8 cellular contexts compared by ENCODE assay signal in the genomic region with DNA sequence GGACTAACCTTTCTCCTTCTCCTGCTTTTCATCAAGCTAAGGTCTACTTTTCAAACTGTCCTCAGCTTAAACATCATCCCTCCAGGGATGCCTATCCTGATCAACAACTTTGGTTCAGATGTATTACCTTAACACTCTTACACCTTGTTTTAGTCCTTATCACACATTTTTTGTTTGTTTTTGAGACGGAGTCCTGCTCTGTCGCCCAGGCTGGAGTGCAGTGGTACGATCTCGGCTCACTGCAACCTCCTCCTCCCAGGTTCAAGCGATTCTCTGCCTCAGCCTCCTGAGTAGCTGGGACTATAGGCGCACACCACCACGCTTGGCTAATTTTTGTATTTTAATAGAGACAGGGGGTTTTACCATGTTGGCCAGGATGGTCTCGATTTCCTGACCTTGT. TPM values are rescaled to one million over a fixed set of nuclear protein-coding genes. Genes with fewer than 3 reads are reported as not detected.
DNase-seq lines count a peak whose midpoint lies in the region; ATAC-seq and TF ChIP-seq lines count a peak whose summit lies in the region.
"Not testable (repeated sequence)": the region's sequence is repeated elsewhere in the genome, so short reads cannot be mapped to it uniquely, and the experiment has no call there.

No MANE protein-coding gene starts in this region.

- H4K20me1 ChIP-seq in OCI-LY3 (ENCODE audit: insufficient read depth, low read length); mammary epithelial cell (ENCODE audit: insufficient read depth, low read length): not testable (repeated sequence)

- not testable (repeated sequence) for H3K9me3 ChIP-seq in OCI-LY3 (ENCODE audit: insufficient read depth, low read length); mammary epithelial cell (replicated peaks; ENCODE audit: insufficient read depth, low read length); mucosa of rectum (ENCODE audit: control insufficient read depth in 2 of 2, low read length in 2 of 2); gastrocnemius medialis

- CTCF ChIA-PET in activated CD8-positive, alpha-beta T cell treated with anti-CD3 and anti-CD28 coated beads, Interleukin-2, amount 10 ng/mL, durations not matched to agents 7 days and 5 days (lab: Charles Lee): interaction anchor here (0.8 to 3.2 kb wide), 5 partner anchors 13 to 152 kb away, joined by 3 to 18 read pairs (median 7); a partner anchor contains a TSS
- CTCF ChIA-PET in mammary epithelial cell (lab: Charles Lee; ENCODE audit: low non-redundant PET): interaction anchor here (0.6 kb wide), 1 partner anchor 152 kb away, joined by 5 read pairs; no protein-coding TSS in a partner anchor

- H3K9me3 Mint-ChIP-seq in activated CD8-positive, alpha-beta T cell treated with anti-CD3 and anti-CD28 coated beads, Interleukin-2, amount 10 ng/mL, durations not matched to agents 7 days and 5 days (ENCODE audit: insufficient read depth): not testable (repeated sequence)

- H3K9ac ChIP-seq in OCI-LY3 (ENCODE audit: low read length) (peak overlapping the region; percentile 78), mammary epithelial cell (ENCODE audit: insufficient read depth, low read length) (peak overlapping the region; percentile 92)
- H3K9ac ChIP-seq in mucosa of rectum (ENCODE audit: low read depth in 1 of 2, low read length in 2 of 2): not testable (repeated sequence)

- not testable (repeated sequence) for H2AFZ ChIP-seq in OCI-LY3 (ENCODE audit: low read depth, low read length); mammary epithelial cell (ENCODE audit: low read depth, low read length)

- not testable (repeated sequence) for H3K27me3 ChIP-seq in OCI-LY3 (ENCODE audit: low read depth, low read length); mammary epithelial cell (ENCODE audit: insufficient read depth, low read length); mucosa of rectum (ENCODE audit: control insufficient read depth in 2 of 2, insufficient read depth in 2 of 2, low read length in 2 of 2); gastrocnemius medialis

- peak overlapping the region; percentile 100 for H3K4me3 Mint-ChIP-seq in activated CD8-positive, alpha-beta T cell treated with anti-CD3 and anti-CD28 coated beads, Interleukin-2, amount 10 ng/mL, durations not matched to agents 7 days and 5 days

- BruUV-seq in mammary epithelial cell (replicated peaks; lab: Mats Ljungman, UMichigan): not testable (repeated sequence)

- H3K4me2 ChIP-seq in OCI-LY3 (ENCODE audit: low read length) (peak overlapping the region; percentile 73), mammary epithelial cell (ENCODE audit: insufficient read depth, low read depth, low read length) (peak overlapping the region; percentile 88)

- H3K79me2 ChIP-seq in OCI-LY3 (ENCODE audit: low read length): peaks cover 35% of the 10 kb centered on the region
- peaks cover 39% of the 10 kb centered on the region for H3K79me2 ChIP-seq in mammary epithelial cell (ENCODE audit: insufficient read depth, low read length)

- peak overlapping the region; percentile 99 for H3K27ac Mint-ChIP-seq in activated CD8-positive, alpha-beta T cell treated with anti-CD3 and anti-CD28 coated beads, Interleukin-2, amount 10 ng/mL, durations not matched to agents 7 days and 5 days

- H3K27me3 Mint-ChIP-seq in activated CD8-positive, alpha-beta T cell treated with anti-CD3 and anti-CD28 coated beads, Interleukin-2, amount 10 ng/mL, durations not matched to agents 7 days and 5 days (ENCODE audit: low read depth): not testable (repeated sequence)

- in situ Hi-C loops in mammary epithelial cell (cut with MboI; ENCODE audit: low sequenced_read_pairs in 2 of 2); gastrocnemius medialis (cut with MboI; ENCODE audit: low sequenced_read_pairs in 4 of 4): not testable (repeated sequence)

- POLR2A ChIA-PET in activated CD8-positive, alpha-beta T cell treated with anti-CD3 and anti-CD28 coated beads, Interleukin-2, amount 10 ng/mL, durations not matched to agents 7 days and 5 days (lab: Charles Lee): interaction anchor here (1.3 to 2.0 kb wide), 3 partner anchors 10 to 29 kb away, joined by 5 to 13 read pairs (median 10); a partner anchor contains a TSS

- DNase-seq in activated CD8-positive, alpha-beta T cell treated with anti-CD3 and anti-CD28 coated beads, Interleukin-2, amount 10 ng/mL, durations not matched to agents 7 days and 5 days; mammary epithelial cell; foreskin fibroblast; gastrocnemius medialis: not testable (repeated sequence)

- WGBS in mammary epithelial cell (ENCODE audit: low coverage, missing lambda C conversion rate): 76% methylated on average over 2 of the region's 8 CpGs

- H3K4me1 ChIP-seq in OCI-LY3 (ENCODE audit: low read length) (peaks cover 12% of the 10 kb centered on the region), mucosa of rectum (ENCODE audit: control insufficient read depth in 2 of 2, insufficient read depth in 2 of 2, low read length in 2 of 2) (peaks cover 10% of the 10 kb centered on the region in 2 donors), gastrocnemius medialis (peaks cover 30 to 34% of the 10 kb centered on the region in 2 donors)
- not testable (repeated sequence) for H3K4me1 ChIP-seq in mammary epithelial cell (ENCODE audit: insufficient read depth, low read length)

- H3K4me3 ChIP-seq in GM12875 (ENCODE audit: low read depth, low read length) (peak overlapping the region; percentile 74), OCI-LY3 (ENCODE audit: low read length) (peak overlapping the region; percentile 86), mammary epithelial cell (replicated peaks in 1 of 3; ENCODE audit: insufficient read depth in 1 of 3, low read depth in 2 of 3, low read length in 3 of 3) (peak overlapping the region; percentile 83 to 92 (median 92)), foreskin fibroblast (ENCODE audit: low read depth in 1 of 2, low read length in 2 of 2) (peak overlapping the region; percentile 60 to 89), mucosa of rectum (ENCODE audit: low read length in 2 of 2) (peak overlapping the region; percentile 85 to 94), gastrocnemius medialis (peak overlapping the region; percentile 81 to 98 (median 86))

- dilution Hi-C loops in mammary epithelial cell (cut with HindIII; ENCODE audit: low sequenced_read_pairs): not testable (repeated sequence)

- not testable (repeated sequence) for TF ChIP-seq CTCF in 22Rv1 (IDR thresholded peaks at IDR 0.05); GM12875 (IDR thresholded peaks at IDR 0.05; ENCODE audit: borderline replicate concordance, insufficient read depth, low read depth, low read length); OCI-LY3 (IDR thresholded peaks at IDR 0.05; ENCODE audit: low read depth, low read length); mammary epithelial cell (conservative IDR thresholded peaks at IDR 0.05 in 1 of 2, IDR thresholded peaks at IDR 0.05 in 1 of 2; ENCODE audit: extremely low read depth in 1 of 2, insufficient read depth in 1 of 2, low read depth in 1 of 2, low read length in 2 of 2); foreskin fibroblast (IDR thresholded peaks at IDR 0.05; ENCODE audit: low read depth, low read length); gastrocnemius medialis (IDR thresholded peaks at IDR 0.05 in 4 of 5, conservative IDR thresholded peaks at IDR 0.05 in 1 of 5)

- peak overlapping the region; percentile 69; the same call in 1 of the 2 replicates for H3K27ac ChIP-seq in 22Rv1
- H3K27ac ChIP-seq in OCI-LY3 (ENCODE audit: low read length): 0 out of 2 replicates have a peak overlapping the region, but pooled peaks have one; percentile 71
- peak overlapping the region; percentile 84 for H3K27ac ChIP-seq in mammary epithelial cell (ENCODE audit: insufficient read depth, low read depth, low read length)
- not testable (repeated sequence) for H3K27ac ChIP-seq in mucosa of rectum (ENCODE audit: low read depth in 2 of 2, low read length in 2 of 2)
- H3K27ac ChIP-seq in gastrocnemius medialis: peak overlapping the region; percentile 92 to 99 (median 94)

- peaks cover 28% of the 10 kb centered on the region for H3K4me1 Mint-ChIP-seq in activated CD8-positive, alpha-beta T cell treated with anti-CD3 and anti-CD28 coated beads, Interleukin-2, amount 10 ng/mL, durations not matched to agents 7 days and 5 days (ENCODE audit: low read depth)

- H3K36me3 Mint-ChIP-seq in activated CD8-positive, alpha-beta T cell treated with anti-CD3 and anti-CD28 coated beads, Interleukin-2, amount 10 ng/mL, durations not matched to agents 7 days and 5 days (ENCODE audit: low read depth): peaks cover 22% of the 10 kb centered on the region

- intact Hi-C loops in mammary epithelial cell (cut with micrococcal nuclease): loop anchor here (1.0 kb wide), 1 partner anchor 22 kb away; a partner anchor contains a TSS
- intact Hi-C loops in gastrocnemius medialis (cut with DNase I; ENCODE audit: low total_unique reads): not testable (repeated sequence)

- H3K36me3 ChIP-seq in OCI-LY3 (replicated peaks; ENCODE audit: low read depth, low read length) (peaks cover 19% of the 10 kb centered on the region), mucosa of rectum (ENCODE audit: control insufficient read depth in 2 of 2, insufficient read depth in 2 of 2, low read length in 2 of 2) (peaks cover 13 to 17% of the 10 kb centered on the region in 2 donors), gastrocnemius medialis (peaks cover 0 to 23% of the 10 kb centered on the region in 2 donors)
- not testable (repeated sequence) for H3K36me3 ChIP-seq in mammary epithelial cell (ENCODE audit: insufficient read depth, low read length)

- ATAC-seq in activated CD8-positive, alpha-beta T cell treated with anti-CD3 and anti-CD28 coated beads, Interleukin-2, amount 10 ng/mL, durations not matched to agents 7 days and 5 days; gastrocnemius medialis: not testable (repeated sequence)

- TF ChIP-seq POLR2A in gastrocnemius medialis (IDR thresholded peaks at IDR 0.05): not testable (repeated sequence)

RNA-seq across cellular contexts. Expression of a gene that starts 1.3 kb away (rescaled TPM):
- 10 to 100 TPM; 59.8 to 61.7 TPM for total RNA-seq in activated CD8-positive, alpha-beta T cell treated with anti-CD3 and anti-CD28 coated beads, Interleukin-2, amount 10 ng/mL, durations not matched to agents 7 days and 5 days
- total RNA-seq in mammary epithelial cell (10 to 100 TPM; 34.3 to 71.3 TPM), gastrocnemius medialis (10 to 100 TPM; 62.2 to 95.8 (median 68.9) TPM)
- 42.2 TPM for polyA plus RNA-seq in mammary epithelial cell
- polyA minus RNA-seq in mammary epithelial cell: 39.1 TPM

RNA-seq across cellular contexts. Expression of a gene that starts 9.7 kb away (rescaled TPM):
- 10 to 100 TPM; 64.9 to 69.2 TPM for total RNA-seq in activated CD8-positive, alpha-beta T cell treated with anti-CD3 and anti-CD28 coated beads, Interleukin-2, amount 10 ng/mL, durations not matched to agents 7 days and 5 days
- total RNA-seq in mammary epithelial cell: 100 to 1,000 TPM in 1 of 2 donors, 10 to 100 TPM in 1; 94.2 to 103 TPM
- 56.0 TPM for polyA plus RNA-seq in mammary epithelial cell
- polyA minus RNA-seq in mammary epithelial cell: 271 TPM
- total RNA-seq in gastrocnemius medialis: 10 to 100 TPM; 23.4 to 46.8 (median 36.9) TPM

RNA-seq across cellular contexts. Expression of a gene that starts 12.9 kb away (rescaled TPM):
- 1 to 10 TPM; 2.2 to 3.4 TPM for total RNA-seq in activated CD8-positive, alpha-beta T cell treated with anti-CD3 and anti-CD28 coated beads, Interleukin-2, amount 10 ng/mL, durations not matched to agents 7 days and 5 days
- total RNA-seq in mammary epithelial cell (not detected), gastrocnemius medialis (100 to 1,000 TPM in 3 of 4 donors, 10 to 100 TPM in 1; 58.3 to 315 (median 188) TPM)
- polyA plus RNA-seq in mammary epithelial cell: 0.23 TPM
- not detected for polyA minus RNA-seq in mammary epithelial cell

RNA-seq across cellular contexts. Expression of a gene that starts 22.7 kb away (rescaled TPM):
- total RNA-seq in activated CD8-positive, alpha-beta T cell treated with anti-CD3 and anti-CD28 coated beads, Interleukin-2, amount 10 ng/mL, durations not matched to agents 7 days and 5 days: 10 to 100 TPM; 53.0 to 55.9 TPM
- total RNA-seq in mammary epithelial cell: 10 to 100 TPM; 24.8 to 47.6 TPM
- 30.1 TPM for polyA plus RNA-seq in mammary epithelial cell
- 20.5 TPM for polyA minus RNA-seq in mammary epithelial cell
- total RNA-seq in gastrocnemius medialis: 10 to 100 TPM; 17.7 to 56.1 (median 35.6) TPM

RNA-seq across cellular contexts. Expression of a gene that starts 23.0 kb away (rescaled TPM):
- 1 to 10 TPM; 3.7 to 4.3 TPM for total RNA-seq in activated CD8-positive, alpha-beta T cell treated with anti-CD3 and anti-CD28 coated beads, Interleukin-2, amount 10 ng/mL, durations not matched to agents 7 days and 5 days
- total RNA-seq in mammary epithelial cell (1 to 10 TPM; 7.3 to 9.7 TPM), gastrocnemius medialis (10 to 100 TPM; 11.4 to 14.6 (median 13.7) TPM)
- polyA plus RNA-seq in mammary epithelial cell: 3.8 TPM
- 21.4 TPM for polyA minus RNA-seq in mammary epithelial cell

Comparison
In these comparisons a context has a peak if more than half of its experiments do, and no peak if none do; other contexts are left out.
1. RNA of a gene that starts 12.9 kb away (total RNA-seq): 58.3 to 315 TPM in gastrocnemius medialis; 2.2 to 3.4 TPM in activated CD8-positive, alpha-beta T cell treated with anti-CD3 and anti-CD28 coated beads, Interleukin-2, amount 10 ng/mL, durations not matched to agents 7 days and 5 days and not detected in mammary epithelial cell; every median in the first group is over 10 times any median in the second.
2. Peak in every context shown above with its lines, with median percentiles within 50 percentile points of each other: H3K4me3 ChIP-seq.